9 cellular contexts compared by ENCODE assay signal in genomic region chr18:45670281-45670962, GRCh38. TPM values are rescaled to one million over a fixed set of nuclear protein-coding genes. Genes with fewer than 3 reads are reported as not detected.
A peak's percentile ranks its signal among the peaks of the same experiment; 100 is the strongest.
DNase-seq lines count a peak whose midpoint lies in the region; TF ChIP-seq lines count a peak whose summit lies in the region.
"Had no signal": no experiment of that assay in that cellular context is flagged by ENCODE, and none has a peak within 500 bp of the region (broad histone marks: within the 10 kb centered on the region; RNA-seq: fewer than 3 reads in every experiment).

No MANE protein-coding gene starts in this region.

- H2AFZ ChIP-seq in OCI-LY7 (ENCODE audit: low read length): no peak overlapping the region

- no peak overlapping the region for H3K4me3 Mint-ChIP-seq in mesothelial cell of epicardium

- H3K4me2 ChIP-seq in OCI-LY7 (ENCODE audit: low read length): no peak overlapping the region

- no peak overlapping the region for H3K27ac Mint-ChIP-seq in mesothelial cell of epicardium

- POLR2A ChIA-PET in OCI-LY7 (lab: Charles Lee): no interaction called here

- no peaks in the 10 kb centered on the region for H3K9me3 Mint-ChIP-seq in mesothelial cell of epicardium

- no peaks in the 10 kb centered on the region for H3K4me1 ChIP-seq in OCI-LY7 (ENCODE audit: insufficient read depth, low read length, poor library complexity, severe bottlenecking)

- no peaks in the 10 kb centered on the region for H3K9me2 ChIP-seq in OCI-LY7 (ENCODE audit: insufficient read depth, low read length)

- H3K4me1 Mint-ChIP-seq in mesothelial cell of epicardium: peaks cover 20% of the 10 kb centered on the region

- H3K27me3 Mint-ChIP-seq in mesothelial cell of epicardium (ENCODE audit: low read depth): no peaks in the 10 kb centered on the region

- H3K4me3 ChIP-seq in choroid plexus epithelial cell (ENCODE audit: low read depth, low read length) (no peak overlapping the region), OCI-LY7 (ENCODE audit: low read depth, low read length, poor library complexity, severe bottlenecking) (no peak overlapping the region)

- no peaks in the 10 kb centered on the region for H3K79me2 ChIP-seq in OCI-LY7 (ENCODE audit: insufficient read depth, low read depth, low read length)

- peak; percentile 40 for DNase-seq in DMS 273 (lab: John Stamatoyannopoulos, UW; ENCODE audit: unreplicated experiment)
- no peak for DNase-seq in DMS 273 treated with DMSO at 0.1 percent for 48 hours (lab: John Stamatoyannopoulos, UW)
- DNase-seq in SKM-1 treated with dmso at 0.1 percent for 144 hours (lab: John Stamatoyannopoulos, UW; ENCODE audit: unreplicated experiment): peak; percentile 76
- peak; percentile 40 for DNase-seq in choroid plexus epithelial cell (ENCODE audit: low read depth)
- DNase-seq in stimulated activated CD4-positive, alpha-beta T cell treated with anti-CD3 and anti-CD28 coated beads, Interleukin-12 subunit alpha, Interleukin-12 subunit beta, amount 100 ng/mL, for 48 hours (ENCODE audit: low read depth in 2 of 3, low spot score in 1 of 3): peak in 2 of 3 donors; percentile 37 to 57
- DNase-seq in mesothelial cell of epicardium (ENCODE audit: low spot score in 2 of 2, unreplicated experiment in 2 of 2): no peak
- no peak for DNase-seq in NCI-H1930 (lab: John Stamatoyannopoulos, UW)
- no peak for DNase-seq in OCI-LY7 (ENCODE audit: low spot score)

- no peaks in the 10 kb centered on the region for H3K9me3 ChIP-seq in OCI-LY7 (ENCODE audit: low read length)

- no peaks in the 10 kb centered on the region for H3K36me3 ChIP-seq in OCI-LY7 (ENCODE audit: insufficient read depth, low read length)

- BruUV-seq in OCI-LY7 (replicated peaks; lab: Mats Ljungman, UMichigan): no TSS peak

- H3K36me3 Mint-ChIP-seq in mesothelial cell of epicardium: no peaks in the 10 kb centered on the region

- CTCF ChIA-PET in OCI-LY7 (lab: Charles Lee; ENCODE audit: unreplicated experiment): no interaction called here

- H4K20me1 ChIP-seq in OCI-LY7 (ENCODE audit: insufficient read depth, low read length): no peaks in the 10 kb centered on the region

- no peak overlapping the region for H3K27ac ChIP-seq in OCI-LY7 (ENCODE audit: low read depth, low read length, poor library complexity, severe bottlenecking)
- H3K27ac ChIP-seq: 22Rv1 had no signal

- intact Hi-C loops in OCI-LY7 (cut with micrococcal nuclease; ENCODE audit: unreplicated experiment): no loop called here

- TF ChIP-seq CTCF in choroid plexus epithelial cell (conservative IDR thresholded peaks at IDR 0.05; ENCODE audit: low read depth, low read length): no peak
- TF ChIP-seq CTCF in mesothelial cell of epicardium (IDR thresholded peaks at IDR 0.05; ENCODE audit: unreplicated experiment): no peak
- no peak for TF ChIP-seq CTCF in OCI-LY7 (conservative IDR thresholded peaks at IDR 0.05; ENCODE audit: low read length)

RNA-seq across cellular contexts. Expression of gene SLC14A1, which starts 53.6 kb away (rescaled TPM):
- 0.20 TPM in 1 of 3 replicates, not detected in the others for total RNA-seq in mesothelial cell of epicardium
- total RNA-seq in OCI-LY7 (2014; rRNA removed; shearing (Covaris generic)): 0.06 TPM in 1 of 2 replicates, not detected in the other
- total RNA-seq in OCI-LY7 (2022): not detected in 2 replicates

RNA-seq across cellular contexts. Expression of gene SLC14A2, which starts 55.1 kb away (rescaled TPM):
- total RNA-seq in mesothelial cell of epicardium: 0.11 to 0.29 TPM in 2 of 3 replicates, not detected in the other
- not detected in 2 replicates for total RNA-seq in OCI-LY7 (2014; rRNA removed; shearing (Covaris generic))
- total RNA-seq in OCI-LY7 (2022): not detected in 2 replicates

Comparison
In these comparisons a context has a peak if more than half of its experiments do, and no peak if none do; other contexts are left out.
1. DNase-seq: peak in DMS 273 (single experiment), SKM-1 treated with dmso at 0.1 percent for 144 hours (single experiment), choroid plexus epithelial cell (single experiment) and stimulated activated CD4-positive, alpha-beta T cell treated with anti-CD3 and anti-CD28 coated beads, Interleukin-12 subunit alpha, Interleukin-12 subunit beta, amount 100 ng/mL, for 48 hours (2 of 3); none in DMS 273 treated with DMSO at 0.1 percent for 48 hours (single experiment), mesothelial cell of epicardium (0 of 2), NCI-H1930 (0 of 2) and OCI-LY7 (single experiment).